In genomic region chr14:74536336-74536735, GRCh38 we compare ENCODE assay signal across 4 cellular contexts. TPM values are rescaled to one million over a fixed set of nuclear protein-coding genes. Genes with fewer than 3 reads are reported as not detected.
A peak's percentile ranks its signal among the peaks of the same experiment; 100 is the strongest.
DNase-seq lines count a peak whose midpoint lies in the region; ATAC-seq and TF ChIP-seq lines count a peak whose summit lies in the region.
"Not testable (repeated sequence)": the region's sequence is repeated elsewhere in the genome, so short reads cannot be mapped to it uniquely, and the experiment has no call there.

No MANE protein-coding gene starts in this region.

- not testable (repeated sequence) for H3K9me3 ChIP-seq in left lung

- not testable (repeated sequence) for H3K27ac ChIP-seq in left lung

- not testable (repeated sequence) for H3K27me3 ChIP-seq in left lung

- DNase-seq in NCI-H1436 (lab: John Stamatoyannopoulos, UW) (peak; percentile 16), fibroblast of peridontal ligament (ENCODE audit: extremely low read depth) (peak; percentile 29), posterior vena cava (ENCODE audit: low spot score) (peak; percentile 40)
- not testable (repeated sequence) for DNase-seq in left lung

- not testable (repeated sequence) for H3K4me3 ChIP-seq in left lung

- H3K4me1 ChIP-seq in left lung: not testable (repeated sequence)

- intact Hi-C loops in left lung (cut with DNase I): not testable (repeated sequence)
- intact Hi-C loops in posterior vena cava (cut with DNase I): loop anchor here in 1 of 2 donors (5.0 kb wide), 1 partner anchor 1301 kb away; no protein-coding TSS in a partner anchor

- ATAC-seq in left lung: peak; percentile 57

- TF ChIP-seq CTCF in left lung (IDR thresholded peaks at IDR 0.05): not testable (repeated sequence)

- H3K36me3 ChIP-seq in left lung: not testable (repeated sequence)

RNA-seq across cellular contexts. Expression of gene ISCA2, which starts 42.8 kb away (rescaled TPM):
- total RNA-seq in left lung: 10 to 100 TPM; 22.7 to 27.7 TPM
- total RNA-seq in posterior vena cava: 10 to 100 TPM in 1 of 2 donors, 1 to 10 TPM in 1; 9.3 to 12.9 TPM

RNA-seq across cellular contexts. Expression of gene NPC2, which starts 43.2 kb away (rescaled TPM):
- total RNA-seq in left lung (1,000 to 10,000 TPM in 1 of 2 donors, 100 to 1,000 TPM in 1; 967 to 1,413 TPM), posterior vena cava (100 to 1,000 TPM; 147 to 224 TPM)

Comparison
In these comparisons a context has a peak if more than half of its experiments do, and no peak if none do; other contexts are left out.
1. RNA of gene NPC2, which starts 43.2 kb away (total RNA-seq): 967 to 1,413 TPM in left lung; 147 to 224 TPM in posterior vena cava; every median in the first group is over 4 times any median in the second.